ENCODE assay signal across 26 cellular contexts in genomic region chr17:56770427-56770826, GRCh38.
DNase-seq lines count a peak whose midpoint lies in the region; ATAC-seq, FAIRE-seq and TF ChIP-seq lines count a peak whose summit lies in the region.
"Had no signal": no experiment of that assay in that cellular context is flagged by ENCODE, and none has a peak within 500 bp of the region (broad histone marks: within the 10 kb centered on the region; RNA-seq: fewer than 3 reads in every experiment).

No MANE protein-coding gene starts in this region.

- no peak overlapping the region for H2BK15ac ChIP-seq in H1 (ENCODE audit: low read length)

- TF ChIP-seq EP300 in HepG2 (IDR thresholded peaks at IDR 0.05; ENCODE audit: low read depth in 2 of 2, low read length in 2 of 2) (no peak), HepG2 (CRISPR knock-in tag; IDR thresholded peaks at IDR 0.05; ENCODE audit: borderline replicate concordance) (no peak), H1 (IDR thresholded peaks at IDR 0.05; ENCODE audit: borderline replicate concordance in 1 of 2, low read depth in 2 of 2, low read length in 2 of 2) (no peak)

- TF ChIP-seq POLR2A in HepG2 (IDR thresholded peaks at IDR 0.05; ENCODE audit: insufficient read depth in 1 of 2, low read depth in 2 of 2, low read length in 2 of 2) (no peak), right lobe of liver (IDR thresholded peaks at IDR 0.05) (no peak), H1 (IDR thresholded peaks at IDR 0.05; ENCODE audit: control extremely low read depth in 1 of 2, low read depth in 2 of 2, low read length in 2 of 2) (no peak)

- peak overlapping the region; percentile 8 for H3K56ac ChIP-seq in H1 (replicated peaks; ENCODE audit: insufficient read length, low read depth, low read length)

- no peaks in the 10 kb centered on the region for H3K36me3 ChIP-seq in HepG2 (replicated peaks in 1 of 2; ENCODE audit: control insufficient read depth in 1 of 2, insufficient read depth in 2 of 2, low read length in 2 of 2)
- H3K36me3 ChIP-seq in right lobe of liver, result no peaks in the 10 kb centered on the region
- H3K36me3 ChIP-seq in H1 (ENCODE audit: control insufficient read depth in 2 of 4, insufficient read depth in 4 of 4, low read length in 3 of 4), result no peaks in the 10 kb centered on the region
- H3K36me3 ChIP-seq in GM23338 (ENCODE audit: insufficient read depth), result no peaks in the 10 kb centered on the region

- H3K79me1 ChIP-seq in H1 (ENCODE audit: low read depth, low read length), result no peaks in the 10 kb centered on the region

- no peak overlapping the region for H2AK5ac ChIP-seq in H1 (ENCODE audit: low read depth, low read length)

- CTCF ChIA-PET in HepG2 (lab: Yijun Ruan, JAX; ENCODE audit: low intra/inter-chr PET ratio, low total read pairs), result no interaction called here
- CTCF ChIA-PET in H1 (lab: Charles Lee; ENCODE audit: partially characterized antibody), result interaction anchor here (1.0 to 4.5 kb wide), 4 partner anchors 10 to 25 kb away, joined by 4 to 27 read pairs (median 4); no protein-coding TSS in a partner anchor

- no peak overlapping the region for H4K5ac ChIP-seq in H1 (ENCODE audit: insufficient read length, low read depth, low read length)

- no peak overlapping the region for H3K4me2 ChIP-seq in HepG2 (ENCODE audit: low read depth, low read length)
- H3K4me2 ChIP-seq in H1 (ENCODE audit: insufficient read depth in 1 of 2, low read depth in 2 of 2, low read length in 2 of 2), result no peak overlapping the region
- H3K4me2 ChIP-seq in GM23338, result no peak overlapping the region
- H3K4me2 ChIP-seq: A549 had no signal

- H3K36me3 Mint-ChIP-seq in GM23338 (ENCODE audit: low read depth), result no peaks in the 10 kb centered on the region
- H3K36me3 Mint-ChIP-seq: CD14-positive monocyte; CD4-positive, alpha-beta memory T cell; CD4-positive, CD25-positive, alpha-beta regulatory T cell; CD8-positive, alpha-beta memory T cell had no signal

- no peak overlapping the region for H3K27ac ChIP-seq in HepG2 (ENCODE audit: extremely low read length, insufficient read depth, low read length)
- H3K27ac ChIP-seq in right lobe of liver, result no peak overlapping the region
- no peak overlapping the region for H3K27ac ChIP-seq in H1 (ENCODE audit: low read depth, low read length)
- H3K27ac ChIP-seq in GM23338 (ENCODE audit: low read depth), result no peak overlapping the region
- H3K27ac ChIP-seq: 22Rv1, A549 had no signal

- no peak overlapping the region for H2BK5ac ChIP-seq in H1 (ENCODE audit: low read depth, low read length)

- H3K4me1 ChIP-seq in HepG2 (ENCODE audit: insufficient read depth, low read length) (peaks cover 27% of the 10 kb centered on the region), right lobe of liver (no peaks in the 10 kb centered on the region), H1 (replicated peaks in 1 of 4; ENCODE audit: control insufficient read depth in 3 of 4, insufficient read depth in 4 of 4, low read length in 3 of 4) (no peaks in the 10 kb centered on the region), GM23338 (ENCODE audit: insufficient read depth) (no peaks in the 10 kb centered on the region)
- H3K4me1 ChIP-seq: A549 had no signal

- H3K4me1 Mint-ChIP-seq in GM23338, result no peaks in the 10 kb centered on the region; the same call in 2 of the 3 replicates
- H3K4me1 Mint-ChIP-seq: B cell; CD14-positive monocyte; CD4-positive, alpha-beta memory T cell; CD4-positive, CD25-positive, alpha-beta regulatory T cell; CD8-positive, alpha-beta memory T cell had no signal

- H2BK120ac ChIP-seq in H1 (replicated peaks; ENCODE audit: low read depth, low read length), result no peak overlapping the region

- DNase-seq in HepG2 (ENCODE audit: low spot score) (no peak), right lobe of liver (no peak), HTR-8/SVneo (ENCODE audit: insufficient read length, low spot score) (no peak), H1 (ENCODE audit: low read depth in 1 of 2, low spot score in 2 of 2) (no peak), GM23338 (ENCODE audit: low spot score) (no peak), hippocampal formation (lab: John Stamatoyannopoulos, UW) (no peak)
- DNase-seq: AML-193; C1 segment of cervical spinal cord; CD4-positive, alpha-beta memory T cell; CD4-positive, CD25-positive, alpha-beta regulatory T cell; CD8-positive, alpha-beta memory T cell; COR-L47; DMS 273 treated with DMSO at 0.1 percent for 48 hours; DMS153; DMS79; DND-41; EL; GDM1 had no signal

- H2BK20ac ChIP-seq in H1 (ENCODE audit: low read length), result no peak overlapping the region

- H4K20me1 ChIP-seq in HepG2 (ENCODE audit: insufficient read depth, low read length), result no peaks in the 10 kb centered on the region
- no peaks in the 10 kb centered on the region for H4K20me1 ChIP-seq in H1 (replicated peaks in 1 of 2; ENCODE audit: control insufficient read depth in 1 of 2, insufficient read depth in 2 of 2, low read length in 2 of 2)
- H4K20me1 ChIP-seq in GM23338 (replicated peaks; ENCODE audit: insufficient read depth), result no peaks in the 10 kb centered on the region

- H3K27ac Mint-ChIP-seq in GM23338, result no peak overlapping the region
- H3K27ac Mint-ChIP-seq: B cell; CD14-positive monocyte; CD4-positive, alpha-beta memory T cell; CD4-positive, CD25-positive, alpha-beta regulatory T cell; CD8-positive, alpha-beta memory T cell had no signal

- no peak overlapping the region for H3K4ac ChIP-seq in H1 (replicated peaks; ENCODE audit: insufficient read length, low read depth, low read length)

- no peaks in the 10 kb centered on the region for H3K27me3 Mint-ChIP-seq in GM23338 (ENCODE audit: insufficient read depth, low read depth, poor library complexity)
- H3K27me3 Mint-ChIP-seq: CD4-positive, CD25-positive, alpha-beta regulatory T cell had no signal

- H3K9ac ChIP-seq in HepG2 (ENCODE audit: insufficient read depth, low read depth, low read length), result no peak overlapping the region
- H3K9ac ChIP-seq in H1 (replicated peaks in 1 of 4; ENCODE audit: extremely low read depth in 1 of 4, low read depth in 3 of 4, low read length in 3 of 4), result no peak overlapping the region

- no peak overlapping the region for H4K8ac ChIP-seq in H1 (ENCODE audit: extremely low read depth, insufficient read depth, low read length)

- no peak overlapping the region for H3K4me3 Mint-ChIP-seq in GM23338
- H3K4me3 Mint-ChIP-seq: B cell; CD14-positive monocyte; CD4-positive, alpha-beta memory T cell; CD4-positive, CD25-positive, alpha-beta regulatory T cell; CD8-positive, alpha-beta memory T cell had no signal

- H3K27me3 ChIP-seq in HepG2 (ENCODE audit: control insufficient read depth in 1 of 2, insufficient read depth in 2 of 2, low read length in 2 of 2) (peaks cover 2 to 36% of the 10 kb centered on the region in 2 experiments; a peak in 3 of 5 replicates), right lobe of liver (no peaks in the 10 kb centered on the region), H1 (replicated peaks in 1 of 4; ENCODE audit: control insufficient read depth in 3 of 4, extremely low read depth in 1 of 4, insufficient read depth in 3 of 4, low read length in 3 of 4) (no peaks in the 10 kb centered on the region), GM23338 (ENCODE audit: insufficient read depth) (no peaks in the 10 kb centered on the region)

- in situ Hi-C loops in HepG2 (cut with HindIII; ENCODE audit: extremely low pct_ligation_motif_present, low pct_unique_long_range_greater_than_20kb), result no loop called here

- H2AFZ ChIP-seq in HepG2 (ENCODE audit: low read length) (no peak overlapping the region), H1 (ENCODE audit: low read length) (no peak overlapping the region), GM23338 (no peak overlapping the region)

- TF ChIP-seq RAD21 in HepG2 (CRISPR knock-in tag; IDR thresholded peaks at IDR 0.05) (no peak), H1 (IDR thresholded peaks at IDR 0.05 in 1 of 2, conservative IDR thresholded peaks at IDR 0.05 in 1 of 2; ENCODE audit: low read depth in 2 of 2, low read length in 2 of 2) (no peak)

- intact Hi-C loops in HepG2 (cut with micrococcal nuclease; ENCODE audit: unreplicated experiment) (no loop called here), right lobe of liver (cut with DNase I) (no loop called here)

- no peak for TF ChIP-seq CTCF in HepG2 (CRISPR knock-in tag; IDR thresholded peaks at IDR 0.05)
- no peak for TF ChIP-seq CTCF in right lobe of liver (IDR thresholded peaks at IDR 0.05)
- TF ChIP-seq CTCF in H1 (IDR thresholded peaks at IDR 0.05; ENCODE audit: control extremely low read depth in 1 of 3, insufficient read depth in 1 of 3, low read depth in 1 of 3, low read length in 3 of 3), result no peak
- no peak for TF ChIP-seq CTCF in GM23338 (conservative IDR thresholded peaks at IDR 0.05; ENCODE audit: low read depth in 2 of 2)

- no peak overlapping the region for H2BK12ac ChIP-seq in H1 (ENCODE audit: low read depth, low read length)

- no peak overlapping the region for H3K4me3 ChIP-seq in HepG2 (replicated peaks in 1 of 3; ENCODE audit: insufficient read depth in 1 of 3, low read depth in 2 of 3, low read length in 3 of 3)
- no peak overlapping the region for H3K4me3 ChIP-seq in right lobe of liver
- no peak overlapping the region for H3K4me3 ChIP-seq in H1 (ENCODE audit: extremely low read depth in 1 of 4, insufficient read depth in 2 of 4, low read depth in 3 of 4, low read length in 4 of 4)
- no peak overlapping the region for H3K4me3 ChIP-seq in GM23338
- H3K4me3 ChIP-seq: A549, GM12878 had no signal

- H3K14ac ChIP-seq in H1 (ENCODE audit: insufficient read length), result no peak overlapping the region

- no peak overlapping the region for H3K23ac ChIP-seq in H1 (ENCODE audit: insufficient read length)

- ATAC-seq in HepG2, result no peak
- ATAC-seq in right lobe of liver, result no peak
- ATAC-seq in GM19467 (IDR thresholded peaks at IDR 0.05; ENCODE audit: unreplicated experiment), result no peak
- ATAC-seq in GM23338, result no peak
- ATAC-seq: A549, GM12878 had no signal

- FAIRE-seq in HepG2 (lab: Jason Lieb, UNC) (no peak), HTR-8/SVneo (lab: Jason Lieb, UNC) (peak; percentile 89), H1 (lab: Jason Lieb, UNC) (no peak)
- FAIRE-seq: A549, GM12878, GM12892, GM18507 had no signal

- peaks cover 5% of the 10 kb centered on the region; the same call in 1 of the 2 replicates for H3K23me2 ChIP-seq in H1 (ENCODE audit: low read depth, low read length)

- H3K18ac ChIP-seq in H1 (ENCODE audit: extremely low read depth, low read length), result no peak overlapping the region

- H3K9me2 ChIP-seq in GM23338 (ENCODE audit: insufficient read depth), result no peaks in the 10 kb centered on the region

- no TSS peak for BruUV-seq in HepG2 (replicated peaks; lab: Mats Ljungman, UMichigan)

- H3K9me3 ChIP-seq in HepG2 (ENCODE audit: low read length) (no peaks in the 10 kb centered on the region), right lobe of liver (no peaks in the 10 kb centered on the region), H1 (ENCODE audit: insufficient read depth in 2 of 2, low read depth in 1 of 2, low read length in 1 of 2) (no peaks in the 10 kb centered on the region)
- H3K9me3 ChIP-seq: A549 had no signal

- POLR2A ChIA-PET in HepG2 (lab: Yijun Ruan, JAX) (no interaction called here), H1 (lab: Charles Lee; ENCODE audit: partially characterized antibody) (no interaction called here)

- no peaks in the 10 kb centered on the region for H3K9me3 Mint-ChIP-seq in GM23338
- H3K9me3 Mint-ChIP-seq: CD14-positive monocyte; CD4-positive, alpha-beta memory T cell; CD8-positive, alpha-beta memory T cell had no signal

- no peaks in the 10 kb centered on the region for H3F3A ChIP-seq in GM23338 (replicated peaks; ENCODE audit: low read depth)

- H4K91ac ChIP-seq in H1 (replicated peaks; ENCODE audit: insufficient read length, low read length), result no peak overlapping the region

- no peaks in the 10 kb centered on the region for H3K79me2 ChIP-seq in HepG2 (ENCODE audit: insufficient read depth, low read length)
- no peaks in the 10 kb centered on the region for H3K79me2 ChIP-seq in H1 (ENCODE audit: control insufficient read depth in 1 of 2, insufficient read depth in 2 of 2, low read length in 2 of 2)
- no peaks in the 10 kb centered on the region for H3K79me2 ChIP-seq in GM23338 (replicated peaks; ENCODE audit: insufficient read depth)
